8 cellular contexts compared by ENCODE assay signal in the genomic region with DNA sequence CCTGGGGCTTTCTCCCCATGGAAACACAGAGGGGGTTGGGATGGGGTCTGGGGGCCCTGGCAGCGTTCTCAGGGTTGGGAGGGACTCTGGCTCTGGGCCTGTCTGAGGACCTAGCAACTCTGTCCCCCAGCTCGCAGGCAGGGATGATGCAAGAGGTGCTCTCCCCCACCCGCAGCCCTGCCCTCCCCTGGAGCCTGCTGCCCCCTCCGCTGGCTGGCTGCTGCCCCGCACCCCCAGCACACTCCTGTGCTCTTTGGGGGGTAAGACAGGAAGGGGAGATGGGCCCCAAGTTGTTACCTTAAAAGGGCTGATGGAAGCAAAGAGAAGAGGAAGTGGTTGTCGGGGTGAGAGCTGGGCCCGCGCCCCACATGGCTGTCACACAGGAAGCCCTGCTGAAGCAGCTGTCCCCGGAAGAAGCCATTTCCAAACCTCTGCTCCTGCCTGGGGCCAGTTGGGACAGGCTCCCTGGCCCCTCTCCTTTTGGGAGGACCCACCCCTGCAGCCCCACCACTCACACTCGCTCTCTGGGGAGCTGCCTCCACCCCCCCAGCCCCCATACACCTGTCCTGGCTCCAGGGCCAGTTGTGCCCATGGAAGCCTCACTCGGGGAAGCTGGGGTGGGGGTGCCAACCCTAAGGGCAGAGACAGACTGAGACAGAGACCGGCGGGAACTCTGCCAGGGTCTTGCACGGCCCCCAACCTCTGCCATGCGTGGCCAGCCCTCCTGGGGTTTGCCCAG. TPM values are rescaled to one million over a fixed set of nuclear protein-coding genes. Genes with fewer than 3 reads are reported as not detected.
DNase-seq lines count a peak whose midpoint lies in the region; ATAC-seq and TF ChIP-seq lines count a peak whose summit lies in the region.

No MANE protein-coding gene starts in this region.

- peak overlapping the region; percentile 88 to 100 for H3K4me3 Mint-ChIP-seq in activated T-cell treated with anti-CD3 and anti-CD28 coated beads, Interleukin-2, amount 50 U/mL, for 72 hours
- no peak overlapping the region for H3K4me3 Mint-ChIP-seq in osteocyte (ENCODE audit: unreplicated experiment)

- peaks cover 18 to 28% of the 10 kb centered on the region in 2 donors for H3K36me3 Mint-ChIP-seq in activated T-cell treated with anti-CD3 and anti-CD28 coated beads, Interleukin-2, amount 50 U/mL, for 72 hours (ENCODE audit: insufficient read depth in 2 of 2)
- H3K36me3 Mint-ChIP-seq in osteocyte (ENCODE audit: unreplicated experiment), result no peaks in the 10 kb centered on the region

- peaks cover 30% of the 10 kb centered on the region for H3K4me1 ChIP-seq in NT2/D1 (ENCODE audit: insufficient read depth, insufficient read length)

- peaks cover 13% of the 10 kb centered on the region for H3K27me3 ChIP-seq in NT2/D1 (ENCODE audit: insufficient read depth, insufficient read length)

- H3K9ac ChIP-seq in NT2/D1 (ENCODE audit: insufficient read length, low read depth), result peak overlapping the region; percentile 52

- peak overlapping the region; percentile 87 for H3K27ac Mint-ChIP-seq in activated T-cell treated with anti-CD3 and anti-CD28 coated beads, Interleukin-2, amount 50 U/mL, for 72 hours
- H3K27ac Mint-ChIP-seq in osteocyte (ENCODE audit: unreplicated experiment), result no peak overlapping the region

- no peaks in the 10 kb centered on the region for H3K9me3 Mint-ChIP-seq in activated T-cell treated with anti-CD3 and anti-CD28 coated beads, Interleukin-2, amount 50 U/mL, for 72 hours
- H3K9me3 Mint-ChIP-seq in osteocyte (ENCODE audit: unreplicated experiment), result no peaks in the 10 kb centered on the region

- no peaks in the 10 kb centered on the region for H3K27me3 Mint-ChIP-seq in activated T-cell treated with anti-CD3 and anti-CD28 coated beads, Interleukin-2, amount 50 U/mL, for 72 hours (ENCODE audit: low read depth)
- H3K27me3 Mint-ChIP-seq in osteocyte (ENCODE audit: unreplicated experiment), result no peaks in the 10 kb centered on the region

- H3K4me1 Mint-ChIP-seq in activated T-cell treated with anti-CD3 and anti-CD28 coated beads, Interleukin-2, amount 50 U/mL, for 72 hours (ENCODE audit: low read depth), result peaks cover 31% of the 10 kb centered on the region
- H3K4me1 Mint-ChIP-seq in osteocyte (ENCODE audit: unreplicated experiment), result peaks cover 5% of the 10 kb centered on the region

- no peaks in the 10 kb centered on the region for H3K9me3 ChIP-seq in NT2/D1 (ENCODE audit: insufficient read depth, low read length)

- no peak for TF ChIP-seq CTCF in osteocyte (IDR thresholded peaks at IDR 0.05)

- peaks cover 6% of the 10 kb centered on the region for H3K36me3 ChIP-seq in NT2/D1 (ENCODE audit: insufficient read depth, insufficient read length, low read length)

- no peak overlapping the region for H3K4me3 ChIP-seq in NT2/D1 (ENCODE audit: insufficient read length, low read depth)

- DNase-seq in NT2/D1 (ENCODE audit: low read depth, low spot score) (no peak), left lobe of liver (ENCODE audit: low spot score) (peak; percentile 56), osteocyte (ENCODE audit: extremely low spot score, unreplicated experiment) (no peak), DMS153 (lab: John Stamatoyannopoulos, UW) (no peak)
- DNase-seq in activated T-cell treated with anti-CD3 and anti-CD28 coated beads, Interleukin-2, amount 50 U/mL, for 72 hours, result peak; percentile 85 to 87
- peak; percentile 47 to 78 for DNase-seq in stimulated activated CD8-positive, alpha-beta memory T cell treated with anti-CD3 and anti-CD28 coated beads, Interleukin-4, amount 100 ng/mL, for 4 hours (ENCODE audit: low read depth in 2 of 2, low spot score in 1 of 2)

- ATAC-seq in GM18909 (IDR thresholded peaks at IDR 0.05; ENCODE audit: poor library complexity, unreplicated experiment), result peak; percentile 42
- peak; percentile 51 to 53 for ATAC-seq in activated T-cell treated with anti-CD3 and anti-CD28 coated beads, Interleukin-2, amount 50 U/mL, for 72 hours (replicated peaks in 1 of 2)
- ATAC-seq in left lobe of liver, result no peak
- ATAC-seq in GM18873 (IDR thresholded peaks at IDR 0.05; ENCODE audit: low FRiP score, unreplicated experiment), result no peak

RNA-seq across cellular contexts. Expression of a gene that starts 2.5 kb away (rescaled TPM):
- 100 to 1,000 TPM; 843 to 987 TPM for total RNA-seq in activated T-cell treated with anti-CD3 and anti-CD28 coated beads, Interleukin-2, amount 50 U/mL, for 72 hours
- total RNA-seq in left lobe of liver (8.5 TPM), osteocyte (0.97 and 3.2 TPM in 2 replicates)

RNA-seq across cellular contexts. Expression of a gene that starts 7.6 kb away (rescaled TPM):
- 10 to 100 TPM; 73.7 to 87.3 TPM for total RNA-seq in activated T-cell treated with anti-CD3 and anti-CD28 coated beads, Interleukin-2, amount 50 U/mL, for 72 hours
- 21.7 TPM for total RNA-seq in left lobe of liver
- 64.5 and 73.2 TPM in 2 replicates for total RNA-seq in osteocyte

RNA-seq across cellular contexts. Expression of a gene that starts 7.8 kb away (rescaled TPM):
- total RNA-seq in activated T-cell treated with anti-CD3 and anti-CD28 coated beads, Interleukin-2, amount 50 U/mL, for 72 hours, result 100 to 1,000 TPM in 1 of 2 donors, 10 to 100 TPM in 1; 48.1 to 129 TPM
- total RNA-seq in left lobe of liver, result 77.1 TPM
- 20.0 and 34.1 TPM in 2 replicates for total RNA-seq in osteocyte

RNA-seq across cellular contexts. Expression of a gene that starts 13.2 kb away (rescaled TPM):
- 10 to 100 TPM; 16.6 to 20.1 TPM for total RNA-seq in activated T-cell treated with anti-CD3 and anti-CD28 coated beads, Interleukin-2, amount 50 U/mL, for 72 hours
- total RNA-seq in left lobe of liver (22.8 TPM), osteocyte (14.9 and 16.3 TPM in 2 replicates)

Comparison
In these comparisons a context has a peak if more than half of its experiments do, and no peak if none do; other contexts are left out.
1. ATAC-seq: peak in GM18909 (single experiment) and activated T-cell treated with anti-CD3 and anti-CD28 coated beads, Interleukin-2, amount 50 U/mL, for 72 hours (2 of 2); none in left lobe of liver (single experiment) and GM18873 (single experiment).
2. DNase-seq: peak in activated T-cell treated with anti-CD3 and anti-CD28 coated beads, Interleukin-2, amount 50 U/mL, for 72 hours (2 of 2), left lobe of liver (single experiment) and stimulated activated CD8-positive, alpha-beta memory T cell treated with anti-CD3 and anti-CD28 coated beads, Interleukin-4, amount 100 ng/mL, for 4 hours (2 of 2); none in NT2/D1 (single experiment), osteocyte (single experiment) and DMS153 (single experiment).
3. RNA of a gene that starts 2.5 kb away (total RNA-seq): 843 to 987 TPM in activated T-cell treated with anti-CD3 and anti-CD28 coated beads, Interleukin-2, amount 50 U/mL, for 72 hours; 8.5 TPM in left lobe of liver (single experiment) and 0.97 to 3.2 TPM in osteocyte; every median in the first group is over 10 times any median in the second.